In the genomic region with DNA sequence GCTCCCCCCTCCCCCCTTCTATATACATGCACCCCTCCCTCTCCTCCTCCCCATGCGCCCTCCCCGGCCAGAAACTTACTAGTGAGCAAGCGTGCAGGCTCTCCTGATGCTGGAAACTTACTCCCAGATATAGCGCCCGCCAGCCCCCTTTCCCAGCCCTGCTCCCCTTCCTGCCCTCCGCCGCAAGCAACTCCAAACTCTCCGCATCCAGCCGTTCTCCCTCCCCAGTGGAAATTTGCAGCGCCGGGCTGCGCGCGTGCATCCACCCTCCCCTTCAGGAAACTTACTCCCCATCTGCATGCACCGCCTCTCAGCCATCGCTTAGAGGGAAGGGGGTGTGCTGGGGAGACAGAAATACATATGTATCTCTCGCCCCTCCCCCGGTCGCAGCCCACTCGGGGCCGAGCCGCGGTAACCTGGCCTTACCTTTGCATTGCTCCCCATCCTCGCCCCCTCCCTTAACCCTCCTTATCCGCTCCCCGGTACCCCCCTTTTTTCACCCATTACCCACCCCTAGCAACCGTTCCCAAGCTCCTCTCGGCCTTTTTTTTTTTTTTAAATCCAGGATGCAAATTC, we compare ENCODE assay signal across 8 cellular contexts. TPM values are rescaled to one million over a fixed set of nuclear protein-coding genes. Genes with fewer than 3 reads are reported as not detected.
DNase-seq lines count a peak whose midpoint lies in the region; ATAC-seq and TF ChIP-seq lines count a peak whose summit lies in the region.

A gene with protein sequence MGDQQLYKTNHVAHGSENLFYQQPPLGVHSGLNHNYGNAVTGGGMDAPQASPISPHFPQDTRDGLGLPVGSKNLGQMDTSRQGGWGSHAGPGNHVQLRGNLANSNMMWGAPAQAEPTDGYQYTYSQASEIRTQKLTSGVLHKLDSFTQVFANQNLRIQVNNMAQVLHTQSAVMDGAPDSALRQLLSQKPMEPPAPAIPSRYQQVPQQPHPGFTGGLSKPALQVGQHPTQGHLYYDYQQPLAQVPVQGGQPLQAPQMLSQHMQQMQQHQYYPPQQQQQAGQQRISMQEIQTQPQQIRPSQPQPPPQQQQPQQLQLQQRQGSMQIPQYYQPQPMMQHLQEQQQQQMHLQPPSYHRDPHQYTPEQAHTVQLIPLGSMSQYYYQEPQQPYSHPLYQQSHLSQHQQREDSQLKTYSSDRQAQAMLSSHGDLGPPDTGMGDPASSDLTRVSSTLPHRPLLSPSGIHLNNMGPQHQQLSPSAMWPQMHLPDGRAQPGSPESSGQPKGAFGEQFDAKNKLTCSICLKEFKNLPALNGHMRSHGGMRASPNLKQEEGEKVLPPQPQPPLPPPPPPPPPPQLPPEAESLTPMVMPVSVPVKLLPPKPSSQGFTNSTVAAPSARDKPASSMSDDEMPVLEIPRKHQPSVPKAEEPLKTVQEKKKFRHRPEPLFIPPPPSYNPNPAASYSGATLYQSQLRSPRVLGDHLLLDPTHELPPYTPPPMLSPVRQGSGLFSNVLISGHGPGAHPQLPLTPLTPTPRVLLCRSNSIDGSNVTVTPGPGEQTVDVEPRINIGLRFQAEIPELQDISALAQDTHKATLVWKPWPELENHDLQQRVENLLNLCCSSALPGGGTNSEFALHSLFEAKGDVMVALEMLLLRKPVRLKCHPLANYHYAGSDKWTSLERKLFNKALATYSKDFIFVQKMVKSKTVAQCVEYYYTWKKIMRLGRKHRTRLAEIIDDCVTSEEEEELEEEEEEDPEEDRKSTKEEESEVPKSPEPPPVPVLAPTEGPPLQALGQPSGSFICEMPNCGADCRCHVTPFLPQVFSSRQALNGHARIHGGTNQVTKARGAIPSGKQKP (N-terminal part only) (minus strand): TSS at position 332 of the 576 bp plus-strand sequence. CDS start 182,336 bp downstream, outside the sequence.

- peaks cover 10% of the 10 kb centered on the region for H3K27me3 Mint-ChIP-seq in activated T-cell treated with anti-CD3 and anti-CD28 coated beads, Interleukin-2, amount 50 U/mL, for 24 hours

- no peak for TF ChIP-seq POLR2A in esophagus muscularis mucosa (IDR thresholded peaks at IDR 0.05; ENCODE audit: low read depth)

- DNase-seq in GM10248 (ENCODE audit: extremely low spot score) (peak; percentile 80), HuH-7 (ENCODE audit: low spot score) (peak; percentile 22), NT2/D1 (ENCODE audit: low read depth, low spot score) (peak; percentile 72), esophagus muscularis mucosa (ENCODE audit: extremely low spot score) (peak; percentile 92)
- peak; percentile 76 for DNase-seq in activated T-cell treated with anti-CD3 and anti-CD28 coated beads, Interleukin-2, amount 50 U/mL, for 24 hours

- ATAC-seq in HG02678 (IDR thresholded peaks at IDR 0.05; ENCODE audit: unreplicated experiment): no peak

- WGBS in esophagus muscularis mucosa: 1% methylated on average over 28 of the region's 28 CpGs

- H3K36me3 ChIP-seq in NT2/D1 (ENCODE audit: insufficient read depth, insufficient read length, low read length): no peaks in the 10 kb centered on the region
- H3K36me3 ChIP-seq in esophagus muscularis mucosa: no peaks in the 10 kb centered on the region
- H3K36me3 ChIP-seq in muscle layer of duodenum (ENCODE audit: control insufficient read depth in 1 of 2, insufficient read depth in 2 of 2, low read length in 2 of 2): no peaks in the 10 kb centered on the region

- H3K27me3 ChIP-seq in NT2/D1 (ENCODE audit: insufficient read depth, insufficient read length) (no peaks in the 10 kb centered on the region), esophagus muscularis mucosa (no peaks in the 10 kb centered on the region), muscle layer of duodenum (ENCODE audit: low read depth, low read length) (no peaks in the 10 kb centered on the region)

- H3K4me3 ChIP-seq in NT2/D1 (ENCODE audit: insufficient read length, low read depth): peak within 1 kb of the TSS; percentile 83
- H3K4me3 ChIP-seq in esophagus muscularis mucosa: peak within 1 kb of the TSS; percentile 78 to 96 (median 88)
- peak within 1 kb of the TSS; percentile 89 to 97 for H3K4me3 ChIP-seq in muscle layer of duodenum (ENCODE audit: low read depth in 1 of 2, low read length in 2 of 2)

- H3K9ac ChIP-seq in NT2/D1 (ENCODE audit: insufficient read length, low read depth): peak within 1 kb of the TSS; percentile 99

- H3K9me3 ChIP-seq in NT2/D1 (ENCODE audit: insufficient read depth, low read length) (no peaks in the 10 kb centered on the region), esophagus muscularis mucosa (no peaks in the 10 kb centered on the region), muscle layer of duodenum (ENCODE audit: control insufficient read depth in 1 of 2, low read length in 2 of 2) (no peaks in the 10 kb centered on the region)

- peak within 1 kb of the TSS; percentile 96 for H3K4me3 Mint-ChIP-seq in activated T-cell treated with anti-CD3 and anti-CD28 coated beads, Interleukin-2, amount 50 U/mL, for 24 hours

- CTCF ChIA-PET in GM10248 (lab: Yijun Ruan, JAX): interaction anchor here (1.3 kb wide), 1 partner anchor 23 kb away, joined by 3 read pairs; no protein-coding TSS in a partner anchor

- TF ChIP-seq CTCF in GM10248 (IDR thresholded peaks at IDR 0.05; ENCODE audit: control extremely low read depth, extremely low read depth, low read depth, missing control alignments): no peak
- no peak for TF ChIP-seq CTCF in esophagus muscularis mucosa (IDR thresholded peaks at IDR 0.05)

- peaks cover 54% of the 10 kb centered on the region for H3K4me1 Mint-ChIP-seq in activated T-cell treated with anti-CD3 and anti-CD28 coated beads, Interleukin-2, amount 50 U/mL, for 24 hours (ENCODE audit: low read depth)

- no peaks in the 10 kb centered on the region for H3K9me3 Mint-ChIP-seq in activated T-cell treated with anti-CD3 and anti-CD28 coated beads, Interleukin-2, amount 50 U/mL, for 24 hours

- H3K36me3 Mint-ChIP-seq in activated T-cell treated with anti-CD3 and anti-CD28 coated beads, Interleukin-2, amount 50 U/mL, for 24 hours (ENCODE audit: low read depth): peaks cover 43% of the 10 kb centered on the region

- no peaks in the 10 kb centered on the region for H3K4me1 ChIP-seq in NT2/D1 (ENCODE audit: insufficient read depth, insufficient read length)
- peaks cover 27 to 49% (median 40%) of the 10 kb centered on the region in 4 donors for H3K4me1 ChIP-seq in esophagus muscularis mucosa
- H3K4me1 ChIP-seq in muscle layer of duodenum (ENCODE audit: control insufficient read depth in 1 of 2, insufficient read depth in 2 of 2, low read length in 2 of 2): peaks cover 8 to 21% of the 10 kb centered on the region in 2 donors

- H3K27ac Mint-ChIP-seq in activated T-cell treated with anti-CD3 and anti-CD28 coated beads, Interleukin-2, amount 50 U/mL, for 24 hours: peak within 1 kb of the TSS; percentile 93

- POLR2A ChIA-PET in GM10248 (lab: Yijun Ruan, JAX): interaction anchor here (0.7 kb wide), 1 partner anchor 75 kb away, joined by 6 read pairs; no protein-coding TSS in a partner anchor

- H3K27ac ChIP-seq in esophagus muscularis mucosa (replicated peaks in 1 of 4) (peak within 1 kb of the TSS; percentile 87 to 92 (median 90)), muscle layer of duodenum (ENCODE audit: low read length) (peak within 1 kb of the TSS; percentile 85), temporal lobe (ENCODE audit: low read depth, low read length) (peak within 1 kb of the TSS; percentile 61)

- no peak for TF ChIP-seq EP300 in esophagus muscularis mucosa (IDR thresholded peaks at IDR 0.05)

- intact Hi-C loops in esophagus muscularis mucosa (cut with DNase I): loop anchor here (10.0 kb wide), 1 partner anchor 187 kb away; no protein-coding TSS in a partner anchor

RNA-seq across cellular contexts. Expression of the gene that starts here (rescaled TPM):
- total RNA-seq in esophagus muscularis mucosa: 1 to 10 TPM; 4.6 to 8.6 (median 6.4) TPM
- 3.2 TPM for total RNA-seq in temporal lobe

Comparison
In these comparisons a context has a peak if more than half of its experiments do, and no peak if none do; other contexts are left out.
1. DNase-seq: peak in every context shown above with its lines; median percentile 92 in esophagus muscularis mucosa; 80 in GM10248; 76 in activated T-cell treated with anti-CD3 and anti-CD28 coated beads, Interleukin-2, amount 50 U/mL, for 24 hours; 72 in NT2/D1; 22 in HuH-7.